In the genomic region with DNA sequence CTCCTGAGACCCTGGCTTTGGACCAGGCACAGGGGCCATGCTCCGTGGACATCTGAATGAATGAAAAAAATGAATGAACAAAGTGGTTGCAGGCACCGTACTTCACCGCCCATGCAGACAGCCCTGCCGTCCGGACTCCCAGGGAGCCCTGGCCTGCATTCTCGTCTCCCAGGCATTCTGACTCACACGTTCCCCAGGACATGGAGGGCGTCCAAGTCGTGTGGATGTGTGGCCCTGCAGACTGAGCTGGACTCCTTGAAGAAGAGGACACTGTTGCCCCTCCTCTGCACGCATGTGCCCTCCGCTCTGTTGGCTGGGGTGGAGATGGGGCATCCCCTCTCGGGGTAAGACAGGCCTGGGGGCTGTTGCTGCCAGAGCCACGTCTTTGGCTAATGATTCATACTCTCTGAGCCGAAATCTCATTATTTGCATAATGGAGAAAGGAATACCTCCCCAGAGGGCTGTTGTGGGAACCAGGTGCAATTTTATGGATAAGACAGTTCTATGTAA, we compare ENCODE assay signal across 9 cellular contexts. TPM values are rescaled to one million over a fixed set of nuclear protein-coding genes. Genes with fewer than 3 reads are reported as not detected.
DNase-seq lines count a peak whose midpoint lies in the region; ATAC-seq and TF ChIP-seq lines count a peak whose summit lies in the region.
"Had no signal": no experiment of that assay in that cellular context is flagged by ENCODE, and none has a peak within 500 bp of the region (broad histone marks: within the 10 kb centered on the region; RNA-seq: fewer than 3 reads in every experiment).

No MANE protein-coding gene starts in this region.

- peak overlapping the region in 1 of 4 donors; percentile 26 for H3K27ac ChIP-seq in esophagus muscularis mucosa (replicated peaks in 1 of 4)

- H3K27me3 ChIP-seq in esophagus muscularis mucosa = no peaks in the 10 kb centered on the region

- H3K36me3 ChIP-seq in esophagus muscularis mucosa = no peaks in the 10 kb centered on the region

- DNase-seq in D341Med (ENCODE audit: low spot score) (peak; percentile 26), NCI-H526 treated with DMSO at 0.1 percent for 48 hours (lab: John Stamatoyannopoulos, UW) (peak; percentile 93), fibroblast of pulmonary artery (ENCODE audit: low read depth) (peak; percentile 96), posterior cingulate gyrus (peak in 9 of 10 donors; percentile 21 to 91 (median 50)), esophagus muscularis mucosa (ENCODE audit: extremely low spot score) (no peak), T-helper 17 cell (no peak), SKM-1 (lab: John Stamatoyannopoulos, UW; ENCODE audit: unreplicated experiment) (no peak)

- H3K27ac Mint-ChIP-seq in T-helper 17 cell = no peak overlapping the region
- H3K27ac Mint-ChIP-seq: stimulated activated naive CD8-positive, alpha-beta T cell treated with anti-CD3 and anti-CD28 coated beads, Interleukin-15, Interleukin-2, amounts not matched to agents 100 ng/mL and 50 ng/mL, for 24 hours had no signal

- peaks cover 6 to 20% (median 10%) of the 10 kb centered on the region in 4 donors for H3K4me1 ChIP-seq in esophagus muscularis mucosa

- TF ChIP-seq EP300 in esophagus muscularis mucosa (IDR thresholded peaks at IDR 0.05) = no peak

- H3K4me3 Mint-ChIP-seq in T-helper 17 cell = no peak overlapping the region
- H3K4me3 Mint-ChIP-seq: stimulated activated naive CD8-positive, alpha-beta T cell treated with anti-CD3 and anti-CD28 coated beads, Interleukin-15, Interleukin-2, amounts not matched to agents 100 ng/mL and 50 ng/mL, for 24 hours had no signal

- no peak for TF ChIP-seq CTCF in fibroblast of pulmonary artery (IDR thresholded peaks at IDR 0.05; ENCODE audit: low read length, missing control alignments)
- TF ChIP-seq CTCF in esophagus muscularis mucosa (IDR thresholded peaks at IDR 0.05) = no peak

- 47% methylated on average over 14 of the region's 14 CpGs for WGBS in esophagus muscularis mucosa

- no peak overlapping the region for H3K4me3 ChIP-seq in fibroblast of pulmonary artery (replicated peaks; ENCODE audit: low read depth, low read length)
- H3K4me3 ChIP-seq in esophagus muscularis mucosa = no peak overlapping the region

- peaks cover 2% of the 10 kb centered on the region for H3K4me1 Mint-ChIP-seq in T-helper 17 cell

- ATAC-seq in HG02840 (IDR thresholded peaks at IDR 0.05; ENCODE audit: low FRiP score, unreplicated experiment) (no peak), T-helper 17 cell (no peak)

- intact Hi-C loops in posterior cingulate gyrus (cut with DNase I) (no loop called here), esophagus muscularis mucosa (cut with DNase I) (no loop called here)

- no peaks in the 10 kb centered on the region for H3K27me3 Mint-ChIP-seq in T-helper 17 cell
- H3K27me3 Mint-ChIP-seq: stimulated activated naive CD8-positive, alpha-beta T cell treated with anti-CD3 and anti-CD28 coated beads, Interleukin-15, Interleukin-2, amounts not matched to agents 100 ng/mL and 50 ng/mL, for 24 hours had no signal

- H3K9me3 ChIP-seq in esophagus muscularis mucosa = no peaks in the 10 kb centered on the region
- no peaks in the 10 kb centered on the region for H3K9me3 ChIP-seq in T-helper 17 cell (ENCODE audit: control insufficient read depth, low read length, poor library complexity, severe bottlenecking)

- H3K36me3 Mint-ChIP-seq in T-helper 17 cell (ENCODE audit: low read depth) = no peaks in the 10 kb centered on the region

- no peak for TF ChIP-seq POLR2A in esophagus muscularis mucosa (IDR thresholded peaks at IDR 0.05; ENCODE audit: low read depth)

RNA-seq across cellular contexts. Expression of gene RTL6, which starts 49.7 kb away (rescaled TPM):
- total RNA-seq in esophagus muscularis mucosa (10 to 100 TPM; 28.7 to 40.7 (median 35.5) TPM), T-helper 17 cell (10 to 100 TPM; 11.0 to 13.3 TPM)

Comparison
In these comparisons a context has a peak if more than half of its experiments do, and no peak if none do; other contexts are left out.
1. DNase-seq: peak in D341Med (single experiment), NCI-H526 treated with DMSO at 0.1 percent for 48 hours (single experiment), fibroblast of pulmonary artery (single experiment) and posterior cingulate gyrus (9 of 10); none in esophagus muscularis mucosa (single experiment), T-helper 17 cell (0 of 3) and SKM-1 (single experiment).